Comparison of ENCODE assay signal across 23 cellular contexts in genomic region chr6:121497869-121498462, GRCh38.
DNase-seq lines count a peak whose midpoint lies in the region; ATAC-seq, FAIRE-seq and TF ChIP-seq lines count a peak whose summit lies in the region.
"Had no signal": no experiment of that assay in that cellular context is flagged by ENCODE, and none has a peak within 500 bp of the region (broad histone marks: within the 10 kb centered on the region; RNA-seq: fewer than 3 reads in every experiment).

No MANE protein-coding gene starts in this region.

- H3K4me3 ChIP-seq in HEK293 (ENCODE audit: low read depth, low read length) = no peak overlapping the region
- no peak overlapping the region for H3K4me3 ChIP-seq in uterus

- POLR2A ChIA-PET in HEK293 (lab: Yijun Ruan, JAX) = no interaction called here

- FAIRE-seq in endometrium (lab: Jason Lieb, UNC) (peak; percentile 98), frontal cortex (lab: Jason Lieb, UNC) (no peak)
- FAIRE-seq: A204.1 had no signal

- H3K36me3 ChIP-seq in HEK293 (ENCODE audit: control insufficient read depth in 2 of 2, insufficient read depth in 1 of 2, low read length in 2 of 2) (no peaks in the 10 kb centered on the region), uterus (no peaks in the 10 kb centered on the region)
- H3K36me3 ChIP-seq: BE2C had no signal

- DNase-seq in mesothelial cell of epicardium (ENCODE audit: low spot score in 2 of 2, unreplicated experiment in 2 of 2) (no peak), uterus (peak in 1 of 2 donors; percentile 32), frontal cortex (ENCODE audit: low spot score in 2 of 2) (no peak)
- DNase-seq: BE2C; Caco-2; CD4-positive, alpha-beta T cell; DMS153; GDM1; H7; KBM-7; NCI-H187; NCI-H2107; NCI-H2227 treated with DMSO at 0.1 percent for 48 hours; NCI-H510A treated with DMSO at 0.1 percent for 48 hours; NCI-H82; RPMI8226; SIG-M5 had no signal

- H3K27ac Mint-ChIP-seq in mesothelial cell of epicardium = peak overlapping the region; percentile 22
- H3K27ac Mint-ChIP-seq: CD4-positive, alpha-beta T cell had no signal

- H3K36me3 Mint-ChIP-seq in mesothelial cell of epicardium = no peaks in the 10 kb centered on the region

- H3K4me3 Mint-ChIP-seq in mesothelial cell of epicardium = no peak overlapping the region
- H3K4me3 Mint-ChIP-seq: CD4-positive, alpha-beta T cell had no signal

- H3K9me3 ChIP-seq in HEK293 (ENCODE audit: control insufficient read depth, insufficient read depth, low read depth, low read length) (no peaks in the 10 kb centered on the region), uterus (no peaks in the 10 kb centered on the region)
- H3K9me3 ChIP-seq: BE2C, Caco-2 had no signal

- no peaks in the 10 kb centered on the region for H3K4me1 ChIP-seq in HEK293 (ENCODE audit: control insufficient read depth, insufficient read depth, low read length)
- peaks cover 0 to 5% of the 10 kb centered on the region in 2 donors for H3K4me1 ChIP-seq in uterus
- H3K4me1 ChIP-seq: BE2C, Caco-2 had no signal

- no peaks in the 10 kb centered on the region for H3K27me3 ChIP-seq in uterus
- H3K27me3 ChIP-seq: BE2C had no signal

- peaks cover 4% of the 10 kb centered on the region for H3K9me3 Mint-ChIP-seq in mesothelial cell of epicardium
- H3K9me3 Mint-ChIP-seq: CD4-positive, alpha-beta T cell had no signal

- H3K4me1 Mint-ChIP-seq in mesothelial cell of epicardium = peaks cover 17% of the 10 kb centered on the region

- intact Hi-C loops in uterus (cut with DNase I; ENCODE audit: low total_unique reads) = no loop called here

- H3K27ac ChIP-seq in HEK293 (ENCODE audit: extremely low read depth, low read depth, low read length) = no peak overlapping the region
- H3K27ac ChIP-seq in uterus = peak overlapping the region; percentile 82 to 83

- CTCF ChIA-PET in HEK293 (lab: Yijun Ruan, JAX) = no interaction called here

- TF ChIP-seq CTCF in HEK293 (tag by site-specific recombination; IDR thresholded peaks at IDR 0.05) = no peak
- no peak for TF ChIP-seq CTCF in mesothelial cell of epicardium (IDR thresholded peaks at IDR 0.05; ENCODE audit: unreplicated experiment)
- no peak for TF ChIP-seq CTCF in uterus (IDR thresholded peaks at IDR 0.05)

- TF ChIP-seq POLR2A in uterus (IDR thresholded peaks at IDR 0.05) = no peak

- H3K27me3 Mint-ChIP-seq in mesothelial cell of epicardium (ENCODE audit: low read depth) = no peaks in the 10 kb centered on the region
- H3K27me3 Mint-ChIP-seq: CD4-positive, alpha-beta T cell had no signal

- ATAC-seq in HG02623 (IDR thresholded peaks at IDR 0.05; ENCODE audit: unreplicated experiment) (no peak), HG03571 (IDR thresholded peaks at IDR 0.05; ENCODE audit: unreplicated experiment) (no peak), HG02970 (IDR thresholded peaks at IDR 0.05; ENCODE audit: low FRiP score, unreplicated experiment) (no peak)

TF ChIP-seq in HEK293, 187 proteins besides CTCF, POLR2A, EP300 and RAD21 (continues in another document):
- peak; percentile 49; the same call in 1 of the 2 replicates for TF ChIP-seq KLF1 (tag by site-specific recombination; IDR thresholded peaks at IDR 0.05)
- TF ChIP-seq ZNF10 (tag by site-specific recombination; IDR thresholded peaks at IDR 0.05) = no peak
- no peak for TF ChIP-seq ZNF280C (tag by site-specific recombination; IDR thresholded peaks at IDR 0.05)
- no peak for TF ChIP-seq ZNF404 (tag by site-specific recombination; IDR thresholded peaks at IDR 0.05)
- TF ChIP-seq ZNF530 (tag by site-specific recombination; IDR thresholded peaks at IDR 0.05; ENCODE audit: low read depth) = no peak
- peak; percentile 64 for TF ChIP-seq PRDM6 (tag by site-specific recombination; IDR thresholded peaks at IDR 0.05)
- no peak for TF ChIP-seq ZNF585B (tag by site-specific recombination; IDR thresholded peaks at IDR 0.05)
- no peak for TF ChIP-seq ZFP69B (tag by site-specific recombination; IDR thresholded peaks at IDR 0.05)
- TF ChIP-seq ZNF274 (IDR thresholded peaks at IDR 0.05; ENCODE audit: low read length) = no peak
- TF ChIP-seq ZNF274 (tag by site-specific recombination; IDR thresholded peaks at IDR 0.05; ENCODE audit: borderline replicate concordance) = no peak
- TF ChIP-seq ZBTB10 (tag by site-specific recombination; IDR thresholded peaks at IDR 0.05) = no peak
- TF ChIP-seq ZSCAN23 (tag by site-specific recombination; IDR thresholded peaks at IDR 0.05) = no peak
- no peak for TF ChIP-seq ZNF837 (tag by site-specific recombination; IDR thresholded peaks at IDR 0.05)
- TF ChIP-seq RBAK (tag by site-specific recombination; IDR thresholded peaks at IDR 0.05) = no peak
- no peak for TF ChIP-seq ZNF768 (tag by site-specific recombination; IDR thresholded peaks at IDR 0.05)
- TF ChIP-seq ZNF18 (tag by site-specific recombination; IDR thresholded peaks at IDR 0.05) = no peak
- TF ChIP-seq ZNF169 (tag by site-specific recombination; IDR thresholded peaks at IDR 0.05) = no peak
- no peak for TF ChIP-seq ZNF433 (tag by site-specific recombination; IDR thresholded peaks at IDR 0.05; ENCODE audit: low read depth)
- no peak for TF ChIP-seq KLF10 (tag by site-specific recombination; IDR thresholded peaks at IDR 0.05)
- no peak for TF ChIP-seq ZBTB21 (tag by site-specific recombination; IDR thresholded peaks at IDR 0.05)
- no peak for TF ChIP-seq ZNF555 (tag by site-specific recombination; conservative IDR thresholded peaks at IDR 0.05)
- peak; percentile 32; the same call in 1 of the 2 replicates for TF ChIP-seq KLF7 (tag by site-specific recombination; IDR thresholded peaks at IDR 0.05; ENCODE audit: borderline replicate concordance)
